ENCODE assay signal across 9 cellular contexts in genomic region chr1:229229137-229229720, GRCh38. TPM values are rescaled to one million over a fixed set of nuclear protein-coding genes. Genes with fewer than 3 reads are reported as not detected.
DNase-seq lines count a peak whose midpoint lies in the region; ATAC-seq and TF ChIP-seq lines count a peak whose summit lies in the region.
"Had no signal": no experiment of that assay in that cellular context is flagged by ENCODE, and none has a peak within 500 bp of the region (broad histone marks: within the 10 kb centered on the region; RNA-seq: fewer than 3 reads in every experiment).

No MANE protein-coding gene starts in this region.

- no peak overlapping the region for H2AFZ ChIP-seq in PC-9

- no peaks in the 10 kb centered on the region for H4K20me1 ChIP-seq in PC-9 (ENCODE audit: insufficient read depth)

- BruUV-seq in PC-9 (replicated peaks; lab: Mats Ljungman, UMichigan), result no TSS peak

- H3K4me2 ChIP-seq in PC-9, result peak overlapping the region; percentile 63

- H3K36me3 ChIP-seq in PC-9 (ENCODE audit: low read depth), result no peaks in the 10 kb centered on the region
- H3K36me3 ChIP-seq in heart right ventricle, result no peaks in the 10 kb centered on the region
- no peaks in the 10 kb centered on the region for H3K36me3 ChIP-seq in psoas muscle (ENCODE audit: insufficient read depth in 1 of 2, low read depth in 1 of 2)
- H3K36me3 ChIP-seq: ovary had no signal

- ATAC-seq in heart right ventricle, result peak in 5 of 8 donors; percentile 3 to 37 (median 14)
- ATAC-seq in psoas muscle, result peak; percentile 0 to 41 (median 8)
- ATAC-seq in HG02885 (IDR thresholded peaks at IDR 0.05; ENCODE audit: poor library complexity, unreplicated experiment), result no peak
- ATAC-seq in GM18870 (IDR thresholded peaks at IDR 0.05; ENCODE audit: unreplicated experiment), result no peak

- WGBS in heart right ventricle, 2 donors, result 12 to 14% methylated on average over 7 of the region's 7 CpGs
- WGBS in psoas muscle, 3 donors, result 1 to 4% (median 3%) methylated on average over 7 of the region's 7 CpGs

- POLR2A ChIA-PET in PC-9 (lab: Charles Lee; ENCODE audit: unreplicated experiment), result interaction anchor here (0.6 kb wide), 3 partner anchors 33 to 1067 kb away, joined by 3 to 4 read pairs (median 3); no protein-coding TSS in a partner anchor

- H3K4me1 ChIP-seq in PC-9 (replicated peaks; ENCODE audit: insufficient read depth) (peaks cover 47% of the 10 kb centered on the region), heart right ventricle (peaks cover 6 to 48% (median 26%) of the 10 kb centered on the region in 9 donors), psoas muscle (peaks cover 17% of the 10 kb centered on the region)

- H3K79me2 ChIP-seq in PC-9 (ENCODE audit: low read depth), result no peaks in the 10 kb centered on the region

- H3K9me3 ChIP-seq in PC-9 (ENCODE audit: insufficient read depth, low read depth) (no peaks in the 10 kb centered on the region), heart right ventricle (no peaks in the 10 kb centered on the region), psoas muscle (no peaks in the 10 kb centered on the region)
- H3K9me3 ChIP-seq: ovary had no signal

- TF ChIP-seq CTCF in PC-9 (conservative IDR thresholded peaks at IDR 0.05) (no peak), heart right ventricle (IDR thresholded peaks at IDR 0.05) (no peak), psoas muscle (IDR thresholded peaks at IDR 0.05) (no peak)

- H3K27me3 ChIP-seq in PC-9 (ENCODE audit: insufficient read depth, low read depth), result peaks cover 21% of the 10 kb centered on the region
- H3K27me3 ChIP-seq in heart right ventricle, result no peaks in the 10 kb centered on the region
- H3K27me3 ChIP-seq in psoas muscle (ENCODE audit: insufficient read depth in 3 of 3, low read length in 2 of 3), result no peaks in the 10 kb centered on the region
- H3K27me3 ChIP-seq: ovary had no signal

- peak overlapping the region; percentile 59 for H3K27ac ChIP-seq in PC-9
- H3K27ac ChIP-seq in heart right ventricle, result peak overlapping the region; percentile 16 to 88 (median 74)
- H3K27ac ChIP-seq in psoas muscle, result peak overlapping the region; percentile 72

- intact Hi-C loops in PC-9 (cut with micrococcal nuclease; ENCODE audit: unreplicated experiment) (loop anchor here (1.0 to 10.0 kb wide), 7 partner anchors 8 to 1094 kb away; partner anchors contain the start of gene TRIM17), heart right ventricle (cut with DNase I) (loop anchor here in 9 of 10 donors (2.0 to 10.0 kb wide), 9 partner anchors 327 to 562 kb away; partner anchors contain the start of gene RHOU (in 2 of the 9)), psoas muscle (cut with DNase I) (loop anchor here in 1 of 2 donors (10.0 kb wide), 1 partner anchor 534 kb away; no protein-coding TSS in a partner anchor)

- H3F3A ChIP-seq in PC-9 (ENCODE audit: insufficient read depth, low read depth), result peaks cover 29% of the 10 kb centered on the region

- CTCF ChIA-PET in PC-9 (lab: Charles Lee), result interaction anchor here (0.6 kb wide), 1 partner anchor 35 kb away, joined by 3 read pairs; no protein-coding TSS in a partner anchor

- peak; percentile 36 for DNase-seq in Daoy (ENCODE audit: low read depth)
- peak; percentile 82 to 99 for DNase-seq in PC-9
- no peak for DNase-seq in heart right ventricle
- DNase-seq in psoas muscle, result no peak
- no peak for DNase-seq in T-helper 9 cell
- no peak for DNase-seq in NCI-H187 (lab: John Stamatoyannopoulos, UW)

- H3K9me2 ChIP-seq in PC-9 (ENCODE audit: insufficient read depth), result no peaks in the 10 kb centered on the region

- H3K4me3 ChIP-seq in PC-9, result peak overlapping the region; percentile 6; the same call in 1 of the 2 replicates
- no peak overlapping the region for H3K4me3 ChIP-seq in heart right ventricle
- peak overlapping the region; percentile 43 for H3K4me3 ChIP-seq in psoas muscle
- H3K4me3 ChIP-seq: ovary had no signal

RNA-seq across cellular contexts. Expression of gene RAB4A, which starts 41.7 kb away (rescaled TPM):
- 17.5 and 37.1 TPM in 2 replicates for total RNA-seq in Daoy (2014; rRNA removed; shearing (Covaris generic))
- 29.0 and 33.7 TPM in 2 replicates for total RNA-seq in PC-9 (2021)
- 100 to 1,000 TPM in 9 of 10 donors, 10 to 100 TPM in 1; 94.8 to 131 (median 116) TPM for total RNA-seq in heart right ventricle
- polyA plus RNA-seq in heart right ventricle, result 10 to 100 TPM; 15.7 to 57.1 TPM
- total RNA-seq in psoas muscle, result 10 to 100 TPM; 44.2 to 67.4 (median 54.3) TPM
- polyA plus RNA-seq in psoas muscle, result 10 to 100 TPM; 25.2 to 57.6 (median 31.0) TPM

Comparison
In these comparisons a context has a peak if more than half of its experiments do, and no peak if none do; other contexts are left out.
1. DNase-seq: peak in Daoy (single experiment) and PC-9 (2 of 2); none in heart right ventricle (0 of 2), psoas muscle (0 of 2), T-helper 9 cell (single experiment) and NCI-H187 (0 of 2).
2. H3K4me3 ChIP-seq: peak in PC-9 (single experiment) and psoas muscle (single experiment); none in heart right ventricle (0 of 10).
3. ATAC-seq: peak in heart right ventricle (5 of 8) and psoas muscle (4 of 4); none in HG02885 (single experiment) and GM18870 (single experiment).
4. Peak in every context shown above with its lines, with median percentiles within 50 percentile points of each other: H3K27ac ChIP-seq.